ENCODE assay signal across 8 cellular contexts in genomic region chr4:87235020-87235671, GRCh38. TPM values are rescaled to one million over a fixed set of nuclear protein-coding genes. Genes with fewer than 3 reads are reported as not detected.
A peak's percentile ranks its signal among the peaks of the same experiment; 100 is the strongest.
DNase-seq lines count a peak whose midpoint lies in the region; ATAC-seq and TF ChIP-seq lines count a peak whose summit lies in the region.

No MANE protein-coding gene starts in this region.

- H4K20me1 ChIP-seq in GM23248 (ENCODE audit: insufficient read depth): no peaks in the 10 kb centered on the region

- peak overlapping the region; percentile 93 for H3K4me2 ChIP-seq in GM23248 (ENCODE audit: unreplicated experiment)

- H3K27ac ChIP-seq in GM23248: peak overlapping the region; percentile 51
- H3K27ac ChIP-seq in SK-N-MC: no peak overlapping the region

- H3K79me2 ChIP-seq in GM23248 (ENCODE audit: insufficient read depth): no peaks in the 10 kb centered on the region

- DNase-seq in GM23248 (peak; percentile 70), SK-N-MC (ENCODE audit: low read depth, low spot score) (no peak), fibroblast of the aortic adventitia (ENCODE audit: low read depth) (peak; percentile 14), skeletal muscle cell (ENCODE audit: low read depth) (no peak), C1 segment of cervical spinal cord (lab: John Stamatoyannopoulos, UW) (no peak), NCI-H2227 treated with DMSO at 0.1 percent for 48 hours (lab: John Stamatoyannopoulos, UW) (no peak)

- 14 to 20% methylated on average over 4 of the region's 4 CpGs for WGBS in GM23248 (ENCODE audit: low coverage in 1 of 2, low lambda C conversion rate in 2 of 2, missing lambda C conversion rate in 2 of 2), 2 experiments

- H2AFZ ChIP-seq in GM23248: peak overlapping the region; percentile 95

- no peaks in the 10 kb centered on the region for H3K27me3 ChIP-seq in GM23248 (replicated peaks; ENCODE audit: insufficient read depth)

- peaks cover 21% of the 10 kb centered on the region for H3K4me1 ChIP-seq in GM23248 (ENCODE audit: insufficient read depth)

- TF ChIP-seq CTCF in fibroblast of the aortic adventitia (IDR thresholded peaks at IDR 0.05; ENCODE audit: insufficient read depth, low read length): no peak

- no peaks in the 10 kb centered on the region for H3K36me3 ChIP-seq in GM23248 (ENCODE audit: low read depth)
- H3K36me3 ChIP-seq in SK-N-MC (ENCODE audit: insufficient read depth, low read length): no peaks in the 10 kb centered on the region

- H3K9ac ChIP-seq in GM23248: peak overlapping the region; percentile 81
- H3K9ac ChIP-seq in SK-N-MC (ENCODE audit: insufficient read length): peak overlapping the region; percentile 52

- peaks cover 16% of the 10 kb centered on the region for H3F3A ChIP-seq in GM23248 (ENCODE audit: insufficient read depth)

- ATAC-seq in HG03442 (IDR thresholded peaks at IDR 0.05; ENCODE audit: unreplicated experiment) (no peak), GM18520 (IDR thresholded peaks at IDR 0.05; ENCODE audit: unreplicated experiment) (no peak)

- in situ Hi-C loops in GM23248 (cut with MboI): loop anchor here (25.0 kb wide), 1 partner anchor 323 kb away; no protein-coding TSS in a partner anchor

- H3K4me3 ChIP-seq in GM23248 (peak overlapping the region; percentile 76), SK-N-MC (peak overlapping the region; percentile 75), fibroblast of the aortic adventitia (ENCODE audit: low read depth, low read length) (peak overlapping the region; percentile 64), skeletal muscle cell (ENCODE audit: low read depth, low read length) (peak overlapping the region; percentile 44)

- H3K9me3 ChIP-seq in GM23248 (ENCODE audit: low read depth) (no peaks in the 10 kb centered on the region), SK-N-MC (ENCODE audit: low read depth, low read length) (no peaks in the 10 kb centered on the region)

- no peaks in the 10 kb centered on the region for H3K9me2 ChIP-seq in GM23248 (ENCODE audit: insufficient read depth)

RNA-seq across cellular contexts. Expression of gene KLHL8, which starts 14.7 kb away (rescaled TPM):
- 6.7 and 7.9 TPM in 2 replicates for total RNA-seq in GM23248 (2014; rRNA removed; shearing (Covaris generic))
- polyA plus RNA-seq in GM23248 (2016; fragmentation: Nextera tagmentation; extraction: Ambion mirVana): 7.5 and 7.8 TPM in 2 replicates
- total RNA-seq in fibroblast of the aortic adventitia (ENCODE audit: low replicate concordance): 10.1 and 62.4 TPM in 2 replicates

Comparison
In these comparisons a context has a peak if more than half of its experiments do, and no peak if none do; other contexts are left out.
1. DNase-seq: peak in GM23248 (single experiment) and fibroblast of the aortic adventitia (single experiment); none in SK-N-MC (single experiment), skeletal muscle cell (single experiment), C1 segment of cervical spinal cord (0 of 14) and NCI-H2227 treated with DMSO at 0.1 percent for 48 hours (single experiment).
2. Peak in every context shown above with its lines, with median percentiles within 50 percentile points of each other: H3K4me3 ChIP-seq.